9 cellular contexts compared by ENCODE assay signal in the genomic region with DNA sequence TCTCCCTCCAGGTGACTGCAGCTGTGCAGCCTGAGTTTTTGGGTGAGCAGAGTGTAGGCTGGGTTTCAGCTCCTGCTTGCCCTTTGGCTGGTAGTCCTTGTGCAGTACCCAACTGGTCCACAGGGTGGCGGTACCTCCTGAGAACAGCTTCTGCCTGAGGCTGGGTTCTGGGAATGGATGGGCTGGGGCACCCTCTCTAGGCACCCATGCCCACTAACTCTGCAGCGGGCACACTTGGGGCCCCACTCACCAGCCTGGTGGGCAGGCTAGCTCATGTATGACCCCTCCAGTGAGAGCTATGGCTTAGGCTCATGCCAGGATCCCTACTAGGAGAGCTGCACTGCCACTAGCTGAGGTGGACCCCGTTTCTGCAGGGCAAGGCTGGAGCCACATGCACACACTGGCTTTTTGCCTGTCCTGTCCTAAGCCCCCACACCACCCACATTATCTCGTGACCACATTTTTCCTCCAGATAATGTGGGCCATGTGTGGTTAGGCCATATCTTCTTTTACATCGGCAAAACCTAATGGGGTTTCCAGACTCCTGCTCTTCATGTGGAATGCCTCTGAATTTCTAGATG. TPM values are rescaled to one million over a fixed set of nuclear protein-coding genes. Genes with fewer than 3 reads are reported as not detected.
DNase-seq lines count a peak whose midpoint lies in the region; ATAC-seq, FAIRE-seq and TF ChIP-seq lines count a peak whose summit lies in the region.
"Had no signal": no experiment of that assay in that cellular context is flagged by ENCODE, and none has a peak within 500 bp of the region (broad histone marks: within the 10 kb centered on the region; RNA-seq: fewer than 3 reads in every experiment).

No MANE protein-coding gene starts in this region.

- H3K27me3 Mint-ChIP-seq in HFFc6 (ENCODE audit: insufficient read depth): peaks cover 5% of the 10 kb centered on the region

- H3K27ac ChIP-seq in right lobe of liver: no peak overlapping the region

- no peaks in the 10 kb centered on the region for H3K9me3 Mint-ChIP-seq in HFFc6
- H3K9me3 Mint-ChIP-seq: dendritic cell treated with granulocyte-macrophage colony-stimulating factor and Interleukin-4, amounts not matched to agents 40 ng/mL and 50 ng/mL, for 4 days had no signal

- WGBS in right lobe of liver (ENCODE audit: insufficient coverage, low coverage, low lambda C conversion rate, missing lambda C conversion rate): 54% methylated on average over 2 of the region's 5 CpGs

- no peaks in the 10 kb centered on the region for H3K9me3 ChIP-seq in right lobe of liver

- FAIRE-seq in G401.6 (lab: Jason Lieb, UNC): peak; percentile 8

- intact Hi-C loops in right lobe of liver (cut with DNase I): loop anchor here (5.0 kb wide), 1 partner anchor 132 kb away; no protein-coding TSS in a partner anchor

- H3K36me3 Mint-ChIP-seq in HFFc6 (ENCODE audit: low read depth): no peaks in the 10 kb centered on the region

- H3K27ac Mint-ChIP-seq in HFFc6: no peak overlapping the region
- H3K27ac Mint-ChIP-seq: dendritic cell treated with granulocyte-macrophage colony-stimulating factor and Interleukin-4, amounts not matched to agents 40 ng/mL and 50 ng/mL, for 4 days had no signal

- peaks cover 34% of the 10 kb centered on the region for H3K4me1 Mint-ChIP-seq in HFFc6 (ENCODE audit: low read depth)

- H3K27me3 ChIP-seq in right lobe of liver: no peaks in the 10 kb centered on the region

- H3K4me3 Mint-ChIP-seq in HFFc6: no peak overlapping the region
- H3K4me3 Mint-ChIP-seq: dendritic cell treated with granulocyte-macrophage colony-stimulating factor and Interleukin-4, amounts not matched to agents 40 ng/mL and 50 ng/mL, for 4 days had no signal

- peak; percentile 62 to 69 for ATAC-seq in activated CD4-positive, CD25-positive, alpha-beta regulatory T cell treated with anti-CD3 and anti-CD28 coated beads, Interleukin-2, amount 50 U/mL, for 24 hours
- ATAC-seq in right lobe of liver (peak; percentile 80 to 86 (median 84)), GM21515 (IDR thresholded peaks at IDR 0.05; ENCODE audit: unreplicated experiment) (no peak)

- H3K4me1 ChIP-seq in right lobe of liver: peaks cover 0 to 17% (median 0%) of the 10 kb centered on the region in 4 donors

- TF ChIP-seq CTCF in HFFc6 (IDR thresholded peaks at IDR 0.05): peak; percentile 98
- peak; percentile 86 to 98 (median 93) for TF ChIP-seq CTCF in right lobe of liver (IDR thresholded peaks at IDR 0.05)

- H3K36me3 ChIP-seq in right lobe of liver: no peaks in the 10 kb centered on the region

- H3K4me3 ChIP-seq in right lobe of liver: no peak overlapping the region

- no peak for TF ChIP-seq POLR2A in right lobe of liver (IDR thresholded peaks at IDR 0.05)

- DNase-seq in HFFc6: peak; percentile 68
- DNase-seq in NCI-H2227 treated with DMSO at 0.1 percent for 48 hours (lab: John Stamatoyannopoulos, UW): peak; percentile 58
- peak; percentile 76 for DNase-seq in central memory CD4-positive, alpha-beta T cell
- DNase-seq in right lobe of liver: peak; percentile 85 to 88 (median 87)
- peak; percentile 77 to 94 (median 82) for DNase-seq in stimulated activated CD4-positive, alpha-beta T cell treated with anti-CD3 and anti-CD28 coated beads, TNF-alpha, amount 100 ng/mL, for 4 hours (ENCODE audit: low read depth in 3 of 3)

RNA-seq across cellular contexts. Expression of a gene that starts 15.5 kb away (rescaled TPM):
- total RNA-seq in HFFc6 (2021; fragmentation: NEBNext Ultra II Directional; extraction: Animal tissue kit (Norgen Biotek cat#: 25700)): 10 to 100 TPM; 16.0 to 27.1 (median 24.8) TPM
- total RNA-seq in right lobe of liver: 10 to 100 TPM; 18.5 to 32.1 (median 23.8) TPM

RNA-seq across cellular contexts. Expression of a gene that starts 20.7 kb away (rescaled TPM):
- 100 to 1,000 TPM; 127 to 172 (median 139) TPM for total RNA-seq in HFFc6 (2021; fragmentation: NEBNext Ultra II Directional; extraction: Animal tissue kit (Norgen Biotek cat#: 25700))
- 10 to 100 TPM; 29.1 to 59.1 (median 37.2) TPM for total RNA-seq in right lobe of liver

RNA-seq across cellular contexts. Expression of a gene that starts 21.0 kb away (rescaled TPM):
- total RNA-seq in HFFc6 (2021; fragmentation: NEBNext Ultra II Directional; extraction: Animal tissue kit (Norgen Biotek cat#: 25700)): under 1 TPM in 3 of 6 experiments, not detected in 3; 0.11 to 0.40 (median 0.34) TPM
- under 1 TPM in 3 of 6 experiments, not detected in 3; 0.20 to 0.21 (median 0.20) TPM for total RNA-seq in right lobe of liver

RNA-seq across cellular contexts. Expression of a gene that starts 27.5 kb away (rescaled TPM):
- 10 to 100 TPM; 32.4 to 53.4 (median 46.1) TPM for total RNA-seq in HFFc6 (2021; fragmentation: NEBNext Ultra II Directional; extraction: Animal tissue kit (Norgen Biotek cat#: 25700))
- total RNA-seq in right lobe of liver: 10 to 100 TPM in 4 of 6 experiments, 1 to 10 TPM in 2; 4.4 to 16.0 (median 12.7) TPM

RNA-seq across cellular contexts. Expression of a gene that starts 47.2 kb away (rescaled TPM):
- total RNA-seq in HFFc6 (2021; fragmentation: NEBNext Ultra II Directional; extraction: Animal tissue kit (Norgen Biotek cat#: 25700)): 10 to 100 TPM; 14.7 to 50.1 (median 46.5) TPM
- 100 to 1,000 TPM in 1 of 6 experiments, 10 to 100 TPM in 2, not detected in 3; 32.1 to 248 (median 43.0) TPM for total RNA-seq in right lobe of liver
